In the genomic region with DNA sequence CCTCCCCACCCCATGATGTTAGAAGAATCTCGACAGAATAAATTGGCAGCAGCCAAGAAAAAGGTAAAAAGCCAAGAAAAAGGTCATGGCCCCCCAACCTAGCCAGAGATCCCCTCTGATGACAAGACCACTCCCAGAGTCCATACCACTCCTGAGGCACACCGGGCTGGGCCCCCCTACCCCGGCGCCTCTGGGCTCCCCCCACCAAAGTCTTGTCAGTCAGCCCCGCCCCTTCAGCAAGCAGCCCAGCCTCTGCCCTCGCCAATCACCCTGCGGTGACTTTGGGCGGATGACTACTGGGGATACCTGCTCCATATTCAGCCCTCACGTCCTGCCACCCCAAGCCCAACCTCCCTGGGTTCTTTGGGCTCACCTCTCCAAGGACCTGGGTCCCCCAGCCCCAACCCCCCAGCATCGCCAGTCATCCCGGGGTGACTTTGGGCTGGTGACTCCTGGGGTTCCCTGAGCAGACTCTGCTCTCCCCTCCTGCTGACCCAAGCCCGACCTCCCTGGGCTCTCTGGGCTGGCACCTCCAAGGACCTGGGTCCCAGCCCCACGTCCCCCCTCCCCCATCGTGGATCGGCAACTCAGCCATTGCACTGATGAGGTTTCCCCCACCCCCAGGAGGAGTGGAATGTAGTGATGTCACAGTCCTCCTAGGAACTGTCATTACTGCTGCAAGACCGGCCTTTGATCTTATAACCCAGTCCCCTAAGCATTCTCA, we compare ENCODE assay signal across 7 cellular contexts. TPM values are rescaled to one million over a fixed set of nuclear protein-coding genes. Genes with fewer than 3 reads are reported as not detected.
"Had no signal": no experiment of that assay in that cellular context is flagged by ENCODE, and none has a peak within 500 bp of the region (broad histone marks: within the 10 kb centered on the region; RNA-seq: fewer than 3 reads in every experiment).

No MANE protein-coding gene starts in this region.

RNA-seq across cellular contexts. Expression of a gene that starts 0.6 kb away (rescaled TPM):
- total RNA-seq: K562, M059J, PC-3, Peyer's patch, Right ventricle myocardium superior, SJSA1 had no signal
- polyA plus RNA-seq: K562, SK-N-SH had no signal

RNA-seq across cellular contexts. Expression of a gene that starts 23.9 kb away (rescaled TPM):
- total RNA-seq: K562, M059J, PC-3, Peyer's patch, Right ventricle myocardium superior, SJSA1 had no signal
- polyA plus RNA-seq: K562 had no signal
